In genomic region chrX:124789874-124790273, GRCh38 we compare ENCODE assay signal across 3 cellular contexts.
DNase-seq lines count a peak whose midpoint lies in the region; ATAC-seq, FAIRE-seq and TF ChIP-seq lines count a peak whose summit lies in the region.
"Not testable (repeated sequence)": the region's sequence is repeated elsewhere in the genome, so short reads cannot be mapped to it uniquely, and the experiment has no call there.

No MANE protein-coding gene starts in this region.

- in situ Hi-C loops in K562 (cut with MboI), result not testable (repeated sequence)

- H2AFZ ChIP-seq in K562 (ENCODE audit: low read depth, low read length); neural cell (ENCODE audit: low read depth, low read length): not testable (repeated sequence)

- intact Hi-C loops in K562 (cut with micrococcal nuclease), result not testable (repeated sequence)

- H3K4me2 ChIP-seq in K562 (ENCODE audit: insufficient read depth, low read length); neural cell (ENCODE audit: low read length): not testable (repeated sequence)

- not testable (repeated sequence) for FAIRE-seq in K562 (lab: Jason Lieb, UNC)

- H3K9me2 ChIP-seq in neural cell (ENCODE audit: insufficient read depth, low read length), result not testable (repeated sequence)

- not testable (repeated sequence) for TF ChIP-seq RAD21 in K562 (CRISPR knock-in tag; conservative IDR thresholded peaks at IDR 0.05 in 1 of 2, IDR thresholded peaks at IDR 0.05 in 1 of 2); neural cell (conservative IDR thresholded peaks at IDR 0.05)

- not testable (repeated sequence) for H3K4me1 ChIP-seq in K562 (replicated peaks in 1 of 2; ENCODE audit: control insufficient read depth in 2 of 2, insufficient read depth in 2 of 2, low read length in 2 of 2)

- not testable (repeated sequence) for H3K79me2 ChIP-seq in K562 (ENCODE audit: control insufficient read depth, insufficient read depth, low read length); neural cell (replicated peaks; ENCODE audit: insufficient read depth, low read length)

- not testable (repeated sequence) for H3K9me1 ChIP-seq in K562 (ENCODE audit: control insufficient read depth, insufficient read depth, low read length)

- TF ChIP-seq CTCF in K562 (IDR thresholded peaks at IDR 0.05 in 2 of 3, conservative IDR thresholded peaks at IDR 0.05 in 1 of 3; ENCODE audit: insufficient read depth in 2 of 3, low read depth in 1 of 3, low read length in 3 of 3); neural cell (IDR thresholded peaks at IDR 0.05; ENCODE audit: poor library complexity, severe bottlenecking): not testable (repeated sequence)

- not testable (repeated sequence) for H3K36me3 ChIP-seq in K562 (ENCODE audit: control insufficient read depth, insufficient read depth, low read length); neural cell (ENCODE audit: insufficient read depth, low read length)

- H3K36me3 Mint-ChIP-seq in activated T-cell treated with anti-CD3 and anti-CD28 coated beads, Interleukin-2, amount 50 U/mL, for 4 hours (ENCODE audit: insufficient read depth), result not testable (repeated sequence)

- not testable (repeated sequence) for H4K20me1 ChIP-seq in K562 (replicated peaks; ENCODE audit: control insufficient read depth, insufficient read depth, low read length); neural cell (ENCODE audit: insufficient read depth)

- DNase-seq in activated T-cell treated with anti-CD3 and anti-CD28 coated beads, Interleukin-2, amount 50 U/mL, for 4 hours; K562 (ENCODE audit: extremely low read depth in 1 of 4, low spot score in 3 of 4): not testable (repeated sequence)

- not testable (repeated sequence) for H3K27ac ChIP-seq in K562 (ENCODE audit: extremely low read depth, low read depth, low read length)
- peak overlapping the region; percentile 82 for H3K27ac ChIP-seq in neural cell (ENCODE audit: low read length)

- H3K9ac ChIP-seq in K562 (ENCODE audit: insufficient read depth in 1 of 2, low read depth in 2 of 2, low read length in 2 of 2); neural cell (ENCODE audit: low read length): not testable (repeated sequence)

- TF ChIP-seq POLR2A in K562 (conservative IDR thresholded peaks at IDR 0.05), result not testable (repeated sequence)

- POLR2A ChIA-PET in K562 (lab: Yijun Ruan, JAX), result interaction anchor here (1.1 kb wide), 1 partner anchor 10 kb away, joined by 3 read pairs; no protein-coding TSS in a partner anchor

- TF ChIP-seq EP300 in K562 (IDR thresholded peaks at IDR 0.05; ENCODE audit: low read length); neural cell (conservative IDR thresholded peaks at IDR 0.05; ENCODE audit: poor library complexity, severe bottlenecking): not testable (repeated sequence)

- WGBS in K562 (ENCODE audit: insufficient coverage, low coverage, missing lambda C conversion rate), result no CpG with 5 or more reads among the region's 1 CpG

- not testable (repeated sequence) for H3F3A ChIP-seq in neural cell (ENCODE audit: insufficient read depth, low read length, poor library complexity, severe bottlenecking)

- ATAC-seq in activated T-cell treated with anti-CD3 and anti-CD28 coated beads, Interleukin-2, amount 50 U/mL, for 4 hours; K562: not testable (repeated sequence)

- H3K27me3 ChIP-seq in K562 (ENCODE audit: control insufficient read depth in 2 of 2, insufficient read depth in 2 of 2, low read length in 2 of 2); neural cell (ENCODE audit: insufficient read depth, low read depth, low read length): not testable (repeated sequence)

- not testable (repeated sequence) for H3K27me3 Mint-ChIP-seq in activated T-cell treated with anti-CD3 and anti-CD28 coated beads, Interleukin-2, amount 50 U/mL, for 4 hours (ENCODE audit: low read depth)

- peak overlapping the region; percentile 28 for H3K4me3 Mint-ChIP-seq in activated T-cell treated with anti-CD3 and anti-CD28 coated beads, Interleukin-2, amount 50 U/mL, for 4 hours

- CTCF ChIA-PET in K562 (lab: Yijun Ruan, JAX; ENCODE audit: low intra/inter-chr PET ratio), result not testable (repeated sequence)

- H3K4me1 Mint-ChIP-seq in activated T-cell treated with anti-CD3 and anti-CD28 coated beads, Interleukin-2, amount 50 U/mL, for 4 hours (ENCODE audit: low read depth), result not testable (repeated sequence)

- not testable (repeated sequence) for H3K9me3 Mint-ChIP-seq in activated T-cell treated with anti-CD3 and anti-CD28 coated beads, Interleukin-2, amount 50 U/mL, for 4 hours

- not testable (repeated sequence) for BruUV-seq in K562 (replicated peaks; lab: Mats Ljungman, UMichigan)

- H3K4me3 ChIP-seq in K562; neural cell (ENCODE audit: low read length): not testable (repeated sequence)

- H3K9me3 ChIP-seq in K562 (replicated peaks; ENCODE audit: control insufficient read depth, insufficient read depth, low read depth, low read length); neural cell (ENCODE audit: low read length): not testable (repeated sequence)

TF ChIP-seq in K562, 482 proteins besides CTCF, POLR2A, EP300 and RAD21:
- peak; percentile 96 for TF ChIP-seq ZNF431 (CRISPR knock-in tag; IDR thresholded peaks at IDR 0.05)
